Comparison of ENCODE assay signal across 28 cellular contexts in genomic region chr10:12530017-12530416, GRCh38.
"Had no signal": no experiment of that assay in that cellular context is flagged by ENCODE, and none has a peak within 500 bp of the region (broad histone marks: within the 10 kb centered on the region; RNA-seq: fewer than 3 reads in every experiment).

No MANE protein-coding gene starts in this region.

- H3K27me3 Mint-ChIP-seq: activated CD4-positive, alpha-beta T cell treated with anti-CD3 and anti-CD28 coated beads for 36 hours; activated naive CD4-positive, alpha-beta T cell treated with anti-CD3 and anti-CD28 coated beads, Interleukin-2, amount 10 ng/mL, durations not matched to agents 7 days and 5 days; activated naive CD8-positive, alpha-beta T cell treated with anti-CD3 and anti-CD28 coated beads, Interleukin-2, amount 10 ng/mL, durations not matched to agents 7 days and 5 days had no signal

- H3K4me2 ChIP-seq: SK-N-SH had no signal

- H3K4me3 Mint-ChIP-seq: activated CD4-positive, alpha-beta T cell treated with anti-CD3 and anti-CD28 coated beads for 36 hours; activated CD8-positive, alpha-beta T cell treated with anti-CD3 and anti-CD28 coated beads, Interleukin-2, amount 10 ng/mL, durations not matched to agents 7 days and 5 days; activated naive CD4-positive, alpha-beta T cell treated with anti-CD3 and anti-CD28 coated beads, Interleukin-2, amount 10 ng/mL, durations not matched to agents 7 days and 5 days; activated naive CD8-positive, alpha-beta T cell treated with anti-CD3 and anti-CD28 coated beads, Interleukin-2, amount 10 ng/mL, durations not matched to agents 7 days and 5 days had no signal

- H3K9me3 ChIP-seq: ascending aorta, body of pancreas, SJCRH30, SK-N-SH had no signal

- H3K36me3 ChIP-seq: ascending aorta, SJCRH30, WERI-Rb-1 had no signal

- H3K9ac ChIP-seq: SK-N-SH had no signal

- H3K4me1 ChIP-seq: ascending aorta, SJCRH30 had no signal

- ATAC-seq: activated CD4-positive, alpha-beta T cell treated with anti-CD3 and anti-CD28 coated beads for 36 hours; activated CD8-positive, alpha-beta T cell treated with anti-CD3 and anti-CD28 coated beads, Interleukin-2, amount 10 ng/mL, durations not matched to agents 7 days and 5 days; body of pancreas; Panc1; Right ventricle myocardium inferior had no signal

- DNase-seq: activated CD4-positive, alpha-beta T cell treated with anti-CD3 and anti-CD28 coated beads for 36 hours; activated CD4-positive, alpha-beta T cell treated with anti-CD3 and anti-CD28 coated beads, Interleukin-2, amount 50 U/mL, for 1 hour; activated CD8-positive, alpha-beta T cell treated with anti-CD3 and anti-CD28 coated beads, Interleukin-2, amount 10 ng/mL, durations not matched to agents 7 days and 5 days; activated gamma-delta T cell treated with Interleukin-2 at 50 U/mL for 16 hours; activated naive CD4-positive, alpha-beta T cell treated with anti-CD3 and anti-CD28 coated beads, Interleukin-2, amount 10 ng/mL, durations not matched to agents 7 days and 5 days; activated naive CD8-positive, alpha-beta T cell treated with anti-CD3 and anti-CD28 coated beads, Interleukin-2, amount 10 ng/mL, durations not matched to agents 7 days and 5 days; activated T-cell treated with anti-CD3 and anti-CD28 coated beads, Interleukin-2, amount 50 U/mL, for 48 hours; body of pancreas; Kasumi-1; KBM-7; NCI-H1048; NCI-H1417; NCI-H1930; NCI-H2107; NCI-H2171 treated with DMSO at 0.1 percent for 48 hours; NCI-H345; NCI-H510A; NCI-H526 treated with DMSO at 0.1 percent for 48 hours; NCI-H82; RPMI8226; SJCRH30; SK-N-SH; T-helper 1 cell; WERI-Rb-1 had no signal

- H3K27me3 ChIP-seq: ascending aorta, body of pancreas, SJCRH30 had no signal

- H3K27ac Mint-ChIP-seq: activated CD4-positive, alpha-beta T cell treated with anti-CD3 and anti-CD28 coated beads for 36 hours; activated CD8-positive, alpha-beta T cell treated with anti-CD3 and anti-CD28 coated beads, Interleukin-2, amount 10 ng/mL, durations not matched to agents 7 days and 5 days; activated naive CD4-positive, alpha-beta T cell treated with anti-CD3 and anti-CD28 coated beads, Interleukin-2, amount 10 ng/mL, durations not matched to agents 7 days and 5 days; activated naive CD8-positive, alpha-beta T cell treated with anti-CD3 and anti-CD28 coated beads, Interleukin-2, amount 10 ng/mL, durations not matched to agents 7 days and 5 days; activated T-helper 2 cell treated with anti-CD3 and anti-CD28 coated beads, Interferon-gamma antibody, Interleukin-2, Interleukin-4, amounts not matched to agents 10 μg/mL and 5 μg/mL and 100 μg/mL, durations not matched to agents 14 hours and 24 hours and 36 hours had no signal

- H3K4me3 ChIP-seq: ascending aorta, body of pancreas, SJCRH30 had no signal

- H3K27ac ChIP-seq: ascending aorta, body of pancreas, SJCRH30, WERI-Rb-1 had no signal
